Comparison of ENCODE assay signal across 16 cellular contexts in genomic region chr20:63546686-63547483, GRCh38. TPM values are rescaled to one million over a fixed set of nuclear protein-coding genes. Genes with fewer than 3 reads are reported as not detected.
A peak's percentile ranks its signal among the peaks of the same experiment; 100 is the strongest.
DNase-seq lines count a peak whose midpoint lies in the region; ATAC-seq, FAIRE-seq and TF ChIP-seq lines count a peak whose summit lies in the region.
"Had no signal": no experiment of that assay in that cellular context is flagged by ENCODE, and none has a peak within 500 bp of the region (broad histone marks: within the 10 kb centered on the region; RNA-seq: fewer than 3 reads in every experiment).

No MANE protein-coding gene starts in this region.

- no peak for TF ChIP-seq RAD21 in HepG2 (CRISPR knock-in tag; IDR thresholded peaks at IDR 0.05)

- no peaks in the 10 kb centered on the region for H3K79me2 ChIP-seq in HepG2 (ENCODE audit: insufficient read depth, low read length)

- no peaks in the 10 kb centered on the region for H3K9me3 ChIP-seq in HepG2 (ENCODE audit: low read length)
- H3K9me3 ChIP-seq in right lobe of liver, result no peaks in the 10 kb centered on the region
- H3K9me3 ChIP-seq in neuronal stem cell (replicated peaks in 1 of 2; ENCODE audit: control insufficient read depth in 2 of 2, insufficient read depth in 1 of 2, low read depth in 1 of 2, low read length in 2 of 2), result no peaks in the 10 kb centered on the region
- no peaks in the 10 kb centered on the region for H3K9me3 ChIP-seq in Caco-2
- H3K9me3 ChIP-seq: A549 had no signal

- H3K4me1 ChIP-seq in HepG2 (ENCODE audit: insufficient read depth, low read length) (peaks cover 20% of the 10 kb centered on the region), right lobe of liver (no peaks in the 10 kb centered on the region), neuronal stem cell (ENCODE audit: control insufficient read depth in 2 of 2, insufficient read depth in 1 of 2, low read depth in 1 of 2, low read length in 2 of 2) (peaks cover 0 to 5% of the 10 kb centered on the region in 2 donors), Caco-2 (peaks cover 28% of the 10 kb centered on the region)

- H2AFZ ChIP-seq in HepG2 (ENCODE audit: low read length), result no peak overlapping the region
- H2AFZ ChIP-seq in neuronal stem cell (ENCODE audit: low read length), result no peak overlapping the region

- H3K27me3 Mint-ChIP-seq in activated T-helper 2 cell treated with anti-CD3 and anti-CD28 coated beads, Interferon-gamma antibody, Interleukin-2, Interleukin-4, amounts not matched to agents 10 μg/mL and 5 μg/mL and 100 μg/mL, durations not matched to agents 14 hours and 24 hours and 36 hours (ENCODE audit: low read depth), result peaks cover 19% of the 10 kb centered on the region
- H3K27me3 Mint-ChIP-seq in Caco-2 (ENCODE audit: insufficient read depth, unreplicated experiment), result no peaks in the 10 kb centered on the region

- H3K27ac ChIP-seq in HepG2 (ENCODE audit: extremely low read length, insufficient read depth, low read length), result no peak overlapping the region
- H3K27ac ChIP-seq in right lobe of liver, result no peak overlapping the region
- peak overlapping the region; percentile 79 for H3K27ac ChIP-seq in RWPE1
- H3K27ac ChIP-seq in neuronal stem cell (replicated peaks; ENCODE audit: low read length), result no peak overlapping the region
- H3K27ac ChIP-seq: A549, C4-2B had no signal

- H3K18ac ChIP-seq in neuronal stem cell (ENCODE audit: low read length), result peak overlapping the region; percentile 85

- H3K4me1 Mint-ChIP-seq in activated T-helper 2 cell treated with anti-CD3 and anti-CD28 coated beads, Interferon-gamma antibody, Interleukin-2, Interleukin-4, amounts not matched to agents 10 μg/mL and 5 μg/mL and 100 μg/mL, durations not matched to agents 14 hours and 24 hours and 36 hours (ENCODE audit: low read depth), result no peaks in the 10 kb centered on the region
- H3K4me1 Mint-ChIP-seq in Caco-2 (ENCODE audit: low read depth, unreplicated experiment), result peaks cover 22% of the 10 kb centered on the region

- no peak overlapping the region for H2BK5ac ChIP-seq in neuronal stem cell (ENCODE audit: low read length)

- no peak overlapping the region for H3K4me3 ChIP-seq in HepG2 (replicated peaks in 1 of 3; ENCODE audit: insufficient read depth in 1 of 3, low read depth in 2 of 3, low read length in 3 of 3)
- no peak overlapping the region for H3K4me3 ChIP-seq in right lobe of liver
- H3K4me3 ChIP-seq in neuronal stem cell (ENCODE audit: low read length in 2 of 2), result no peak overlapping the region
- no peak overlapping the region for H3K4me3 ChIP-seq in Caco-2 (ENCODE audit: low read depth, low read length)
- H3K4me3 ChIP-seq: A549 had no signal

- peak overlapping the region; percentile 58 for H2BK12ac ChIP-seq in neuronal stem cell (ENCODE audit: low read length)

- WGBS in HepG2 (ENCODE audit: low lambda C conversion rate), result 43% methylated on average over 26 of the region's 49 CpGs
- 18% methylated on average over 2 of the region's 49 CpGs for WGBS in right lobe of liver (ENCODE audit: insufficient coverage, low coverage, low lambda C conversion rate, missing lambda C conversion rate)
- WGBS in neuronal stem cell (ENCODE audit: extremely low coverage in 2 of 2, insufficient read length in 2 of 2, insufficient replicate concordance in 1 of 2), 2 donors, result no CpG with 5 or more reads among the region's 49 CpGs

- H3K27me3 ChIP-seq in HepG2 (ENCODE audit: control insufficient read depth in 1 of 2, insufficient read depth in 2 of 2, low read length in 2 of 2) (peaks cover 36 to 79% of the 10 kb centered on the region in 2 experiments), right lobe of liver (no peaks in the 10 kb centered on the region), neuronal stem cell (ENCODE audit: control insufficient read depth in 3 of 3, insufficient read depth in 3 of 3, low read depth in 1 of 3, low read length in 3 of 3) (peaks cover 0 to 55% (median 1%) of the 10 kb centered on the region in 3 experiments), Caco-2 (replicated peaks; ENCODE audit: control insufficient read depth, insufficient read depth, low read length) (no peaks in the 10 kb centered on the region)

- ATAC-seq in HepG2 (no peak), right lobe of liver (no peak)
- ATAC-seq: SK-N-SH treated with all-trans-retinoic acid at 6 μM for 48 hours had no signal

- H3K9ac ChIP-seq in HepG2 (ENCODE audit: insufficient read depth, low read depth, low read length) (no peak overlapping the region), neuronal stem cell (ENCODE audit: low read depth, low read length, poor library complexity) (no peak overlapping the region)

- H3K4ac ChIP-seq in neuronal stem cell (ENCODE audit: low read length), result no peak overlapping the region

- in situ Hi-C loops in HepG2 (cut with HindIII; ENCODE audit: extremely low pct_ligation_motif_present, low pct_unique_long_range_greater_than_20kb), result no loop called here

- no peak for TF ChIP-seq CTCF in HepG2 (CRISPR knock-in tag; IDR thresholded peaks at IDR 0.05)
- no peak for TF ChIP-seq CTCF in right lobe of liver (IDR thresholded peaks at IDR 0.05)
- TF ChIP-seq CTCF in RWPE1 (conservative IDR thresholded peaks at IDR 0.05; ENCODE audit: low read depth), result no peak
- no peak for TF ChIP-seq CTCF in Caco-2 (IDR thresholded peaks at IDR 0.05; ENCODE audit: insufficient read depth in 1 of 2, low read depth in 1 of 2, low read length in 1 of 2, severe bottlenecking in 1 of 2, unreplicated experiment in 1 of 2)

- H3K9me3 Mint-ChIP-seq in activated T-helper 2 cell treated with anti-CD3 and anti-CD28 coated beads, Interferon-gamma antibody, Interleukin-2, Interleukin-4, amounts not matched to agents 10 μg/mL and 5 μg/mL and 100 μg/mL, durations not matched to agents 14 hours and 24 hours and 36 hours, result no peaks in the 10 kb centered on the region
- H3K9me3 Mint-ChIP-seq in Caco-2 (ENCODE audit: unreplicated experiment), result no peaks in the 10 kb centered on the region

- DNase-seq in HepG2 (ENCODE audit: low spot score) (no peak), right lobe of liver (no peak), RWPE1 (ENCODE audit: low spot score) (no peak), neuronal stem cell (ENCODE audit: low spot score) (no peak), Caco-2 (no peak)
- no peak for DNase-seq in activated T-helper 2 cell treated with anti-CD3 and anti-CD28 coated beads, Interferon-gamma antibody, Interleukin-2, Interleukin-4, amounts not matched to agents 10 μg/mL and 5 μg/mL and 100 μg/mL, durations not matched to agents 14 hours and 24 hours and 36 hours (ENCODE audit: low spot score)
- DNase-seq: IMR-90, NCI-H2029 treated with DMSO at 0.1 percent for 48 hours, NCI-H510A, NCI-H82, SHP77 treated with DMSO at 0.1 percent for 48 hours, T-helper 1 cell had no signal

- no peak overlapping the region for H3K14ac ChIP-seq in neuronal stem cell (ENCODE audit: low read length)

- no peaks in the 10 kb centered on the region for H3K79me1 ChIP-seq in neuronal stem cell (ENCODE audit: low read depth, low read length)

- peak overlapping the region; percentile 34 for H3K23ac ChIP-seq in neuronal stem cell (ENCODE audit: low read depth, low read length, poor library complexity)

- no peak for FAIRE-seq in HepG2 (lab: Jason Lieb, UNC)
- FAIRE-seq: A549, H54 had no signal

- TF ChIP-seq EP300 in HepG2 (IDR thresholded peaks at IDR 0.05; ENCODE audit: low read depth in 2 of 2, low read length in 2 of 2), result no peak
- TF ChIP-seq EP300 in HepG2 (CRISPR knock-in tag; IDR thresholded peaks at IDR 0.05; ENCODE audit: borderline replicate concordance), result no peak

- H2BK15ac ChIP-seq in neuronal stem cell (ENCODE audit: low read length), result peak overlapping the region; percentile 21

- no peaks in the 10 kb centered on the region; the same call in 1 of the 2 replicates for H4K20me1 ChIP-seq in HepG2 (ENCODE audit: insufficient read depth, low read length)

- no peak overlapping the region for H2BK120ac ChIP-seq in neuronal stem cell (ENCODE audit: low read depth, low read length)

- H3K4me2 ChIP-seq in HepG2 (ENCODE audit: low read depth, low read length), result no peak overlapping the region
- H3K4me2 ChIP-seq in neuronal stem cell (ENCODE audit: insufficient read depth, low read length, poor library complexity, severe bottlenecking), result no peak overlapping the region
- H3K4me2 ChIP-seq: A549 had no signal

- H3K4me3 Mint-ChIP-seq in activated T-helper 2 cell treated with anti-CD3 and anti-CD28 coated beads, Interferon-gamma antibody, Interleukin-2, Interleukin-4, amounts not matched to agents 10 μg/mL and 5 μg/mL and 100 μg/mL, durations not matched to agents 14 hours and 24 hours and 36 hours (ENCODE audit: low read depth), result no peak overlapping the region
- H3K4me3 Mint-ChIP-seq in Caco-2 (ENCODE audit: unreplicated experiment), result no peak overlapping the region

- TF ChIP-seq POLR2A in HepG2 (IDR thresholded peaks at IDR 0.05; ENCODE audit: insufficient read depth in 1 of 2, low read depth in 2 of 2, low read length in 2 of 2) (no peak), right lobe of liver (IDR thresholded peaks at IDR 0.05) (no peak)

- CTCF ChIA-PET in HepG2 (lab: Yijun Ruan, JAX; ENCODE audit: low intra/inter-chr PET ratio, low total read pairs), result no interaction called here
- CTCF ChIA-PET in RWPE1 (lab: Yijun Ruan, JAX), result interaction anchor here (1.3 to 1.8 kb wide), 3 partner anchors 8 to 427 kb away, joined by 3 to 5 read pairs (median 5); partner anchors contain the start of gene PTK6
- CTCF ChIA-PET in Caco-2 (lab: Charles Lee), result interaction anchor here (0.7 to 1.8 kb wide), 4 partner anchors 9 to 95 kb away, joined by 3 to 6 read pairs (median 4); partner anchors contain the start of genes HELZ2 and PTK6

- intact Hi-C loops in HepG2 (cut with micrococcal nuclease; ENCODE audit: unreplicated experiment) (no loop called here), right lobe of liver (cut with DNase I) (loop anchor here in 1 of 2 donors (10.0 kb wide), 1 partner anchor 428 kb away; the partner anchor contains the start of gene SAMD10), Caco-2 (cut with micrococcal nuclease; ENCODE audit: unreplicated experiment) (no loop called here)
- intact Hi-C loops in activated T-helper 2 cell treated with anti-CD3 and anti-CD28 coated beads, Interferon-gamma antibody, Interleukin-2, Interleukin-4, amounts not matched to agents 10 μg/mL and 5 μg/mL and 100 μg/mL, durations not matched to agents 14 hours and 24 hours and 36 hours (cut with micrococcal nuclease), result no loop called here

- H3K36me3 Mint-ChIP-seq in activated T-helper 2 cell treated with anti-CD3 and anti-CD28 coated beads, Interferon-gamma antibody, Interleukin-2, Interleukin-4, amounts not matched to agents 10 μg/mL and 5 μg/mL and 100 μg/mL, durations not matched to agents 14 hours and 24 hours and 36 hours (ENCODE audit: low read depth), result no peaks in the 10 kb centered on the region
- no peaks in the 10 kb centered on the region for H3K36me3 Mint-ChIP-seq in Caco-2 (ENCODE audit: insufficient read depth, unreplicated experiment)

- H4K91ac ChIP-seq in neuronal stem cell (ENCODE audit: low read depth, low read length, poor library complexity), result no peak overlapping the region

- no peak overlapping the region for H4K8ac ChIP-seq in neuronal stem cell (ENCODE audit: low read depth, low read length)

- H2AK5ac ChIP-seq in neuronal stem cell (ENCODE audit: low read depth, low read length), result peak overlapping the region; percentile 6

- H3K27ac Mint-ChIP-seq in activated T-helper 2 cell treated with anti-CD3 and anti-CD28 coated beads, Interferon-gamma antibody, Interleukin-2, Interleukin-4, amounts not matched to agents 10 μg/mL and 5 μg/mL and 100 μg/mL, durations not matched to agents 14 hours and 24 hours and 36 hours, result no peak overlapping the region
- H3K27ac Mint-ChIP-seq in Caco-2 (ENCODE audit: unreplicated experiment), result no peak overlapping the region

- BruUV-seq in HepG2 (replicated peaks; lab: Mats Ljungman, UMichigan) (no TSS peak), Caco-2 (replicated peaks; lab: Mats Ljungman, UMichigan) (no TSS peak)

- H3K36me3 ChIP-seq in HepG2 (replicated peaks in 1 of 2; ENCODE audit: control insufficient read depth in 1 of 2, insufficient read depth in 2 of 2, low read length in 2 of 2), result no peaks in the 10 kb centered on the region
- no peaks in the 10 kb centered on the region for H3K36me3 ChIP-seq in right lobe of liver
- no peaks in the 10 kb centered on the region for H3K36me3 ChIP-seq in neuronal stem cell (replicated peaks in 1 of 2; ENCODE audit: control insufficient read depth in 2 of 2, insufficient read depth in 2 of 2, low read length in 2 of 2)
- no peaks in the 10 kb centered on the region for H3K36me3 ChIP-seq in Caco-2 (ENCODE audit: control insufficient read depth, insufficient read depth, low read length)

- POLR2A ChIA-PET in HepG2 (lab: Yijun Ruan, JAX), result interaction anchor here (1.1 to 1.6 kb wide), 2 partner anchors 9 to 80 kb away, joined by 3 read pairs; partner anchors contain the start of gene GMEB2
- POLR2A ChIA-PET in RWPE1 (lab: Yijun Ruan, JAX; ENCODE audit: low non-redundant PET), result no interaction called here
- POLR2A ChIA-PET in Caco-2 (lab: Charles Lee), result interaction anchor here (0.6 kb wide), 1 partner anchor 195 kb away, joined by 4 read pairs; no protein-coding TSS in a partner anchor

RNA-seq across cellular contexts. Expression of gene SRMS, which starts 0.7 kb away (rescaled TPM):
- total RNA-seq in HepG2 (2016; rRNA removed; fragmentation: Illumina TruSeq; extraction: Trizol) (not detected in 2 replicates), right lobe of liver (not detected), Caco-2 (2022) (not detected in 2 replicates)
- not detected in 2 replicates for total RNA-seq in HepG2 (2016; cell fraction: cytosol; rRNA removed; fragmentation: Illumina TruSeq; extraction: Trizol; ENCODE audit: low read depth)
- total RNA-seq in HepG2 (2016; cell fraction: insoluble cytoplasmic fraction; rRNA removed; fragmentation: Illumina TruSeq; extraction: Trizol), result not detected in 2 replicates
- total RNA-seq in HepG2 (2016; cell fraction: membrane; rRNA removed; fragmentation: Illumina TruSeq; extraction: Trizol), result not detected in 2 replicates
- not detected in 2 replicates for total RNA-seq in HepG2 (2016; cell fraction: nucleus; rRNA removed; fragmentation: Illumina TruSeq; extraction: Trizol)
- 0.09 TPM in 1 of 2 replicates, not detected in the other for polyA plus RNA-seq in HepG2 (2011; rRNA removed)
- not detected in 2 replicates for polyA plus RNA-seq in HepG2 (2011; cell fraction: cytosol; rRNA removed)
- polyA plus RNA-seq in HepG2 (2011; cell fraction: nucleus; rRNA removed), result 0.10 and 0.37 TPM in 2 replicates
- polyA plus RNA-seq in HepG2 (2012), result 0.17 TPM in 1 of 2 replicates, not detected in the other
- not detected in 2 replicates for polyA plus RNA-seq in HepG2 (2016; cell fraction: cytosol; fragmentation: Illumina TruSeq; extraction: Trizol; ENCODE audit: low read depth)
- not detected in 2 replicates for polyA plus RNA-seq in HepG2 (2016; cell fraction: insoluble cytoplasmic fraction; fragmentation: Illumina TruSeq; extraction: Trizol; ENCODE audit: low read depth)
- not detected in 2 replicates for polyA plus RNA-seq in HepG2 (2016; cell fraction: membrane; fragmentation: Illumina TruSeq; extraction: Trizol; ENCODE audit: low read depth)
- polyA plus RNA-seq in HepG2 (2016; cell fraction: nucleus; fragmentation: Illumina TruSeq; extraction: Trizol; ENCODE audit: insufficient read depth, low read depth), result not detected in 2 replicates
- 0.28 TPM in 1 of 2 replicates, not detected in the other for polyA minus RNA-seq in HepG2 (2011; rRNA and poly(A)+ RNA removed; ENCODE audit: low replicate concordance)
- not detected in 2 replicates for polyA minus RNA-seq in HepG2 (2011; cell fraction: cytosol; rRNA and poly(A)+ RNA removed)
- polyA minus RNA-seq in HepG2 (2011; cell fraction: nucleus; rRNA and poly(A)+ RNA removed), result not detected in 2 replicates
- not detected for polyA plus RNA-seq in neuronal stem cell (2013, experiment 1 of 2)
- polyA plus RNA-seq in neuronal stem cell (2013, experiment 2 of 2), result not detected
- not detected in 2 replicates for total RNA-seq in activated T-helper 2 cell treated with anti-CD3 and anti-CD28 coated beads, Interferon-gamma antibody, Interleukin-2, Interleukin-4, amounts not matched to agents 10 μg/mL and 5 μg/mL and 100 μg/mL, durations not matched to agents 14 hours and 24 hours and 36 hours
- total RNA-seq: IMR-90 had no signal
- polyA plus RNA-seq: A549, IMR-90 had no signal

RNA-seq across cellular contexts. Expression of gene FNDC11, which starts 7.1 kb away (rescaled TPM):
- total RNA-seq in HepG2 (2016; rRNA removed; fragmentation: Illumina TruSeq; extraction: Trizol), result not detected in 2 replicates
- not detected in 2 replicates for total RNA-seq in HepG2 (2016; cell fraction: cytosol; rRNA removed; fragmentation: Illumina TruSeq; extraction: Trizol; ENCODE audit: low read depth)
- not detected in 2 replicates for total RNA-seq in HepG2 (2016; cell fraction: insoluble cytoplasmic fraction; rRNA removed; fragmentation: Illumina TruSeq; extraction: Trizol)
- not detected in 2 replicates for total RNA-seq in HepG2 (2016; cell fraction: membrane; rRNA removed; fragmentation: Illumina TruSeq; extraction: Trizol)
- total RNA-seq in HepG2 (2016; cell fraction: nucleus; rRNA removed; fragmentation: Illumina TruSeq; extraction: Trizol), result not detected in 2 replicates
- polyA plus RNA-seq in HepG2 (2011; rRNA removed), result 0.07 and 0.13 TPM in 2 replicates
- polyA plus RNA-seq in HepG2 (2011; cell fraction: cytosol; rRNA removed), result 0.19 and 0.23 TPM in 2 replicates
- 0.45 and 0.48 TPM in 2 replicates for polyA plus RNA-seq in HepG2 (2011; cell fraction: nucleus; rRNA removed)
- polyA plus RNA-seq in HepG2 (2012), result 0.05 TPM in 1 of 2 replicates, not detected in the other
- not detected in 2 replicates for polyA plus RNA-seq in HepG2 (2016; cell fraction: cytosol; fragmentation: Illumina TruSeq; extraction: Trizol; ENCODE audit: low read depth)
- polyA plus RNA-seq in HepG2 (2016; cell fraction: insoluble cytoplasmic fraction; fragmentation: Illumina TruSeq; extraction: Trizol; ENCODE audit: low read depth), result not detected in 2 replicates
- polyA plus RNA-seq in HepG2 (2016; cell fraction: membrane; fragmentation: Illumina TruSeq; extraction: Trizol; ENCODE audit: low read depth), result not detected in 2 replicates
- not detected in 2 replicates for polyA plus RNA-seq in HepG2 (2016; cell fraction: nucleus; fragmentation: Illumina TruSeq; extraction: Trizol; ENCODE audit: insufficient read depth, low read depth)
- polyA minus RNA-seq in HepG2 (2011; rRNA and poly(A)+ RNA removed; ENCODE audit: low replicate concordance), result 0.10 and 0.84 TPM in 2 replicates
- polyA minus RNA-seq in HepG2 (2011; cell fraction: cytosol; rRNA and poly(A)+ RNA removed), result not detected in 2 replicates
- not detected in 2 replicates for polyA minus RNA-seq in HepG2 (2011; cell fraction: nucleus; rRNA and poly(A)+ RNA removed)
- total RNA-seq in right lobe of liver, result not detected
- polyA plus RNA-seq in neuronal stem cell (2013, experiment 1 of 2), result 7.5 TPM
- 7.2 TPM for polyA plus RNA-seq in neuronal stem cell (2013, experiment 2 of 2)
- 0.18 and 0.27 TPM in 2 replicates for total RNA-seq in activated T-helper 2 cell treated with anti-CD3 and anti-CD28 coated beads, Interferon-gamma antibody, Interleukin-2, Interleukin-4, amounts not matched to agents 10 μg/mL and 5 μg/mL and 100 μg/mL, durations not matched to agents 14 hours and 24 hours and 36 hours
- 0.39 TPM in 1 of 2 replicates, not detected in the other for total RNA-seq in Caco-2 (2022)

RNA-seq across cellular contexts. Expression of gene PTK6, which starts 9.7 kb away (rescaled TPM):
- not detected in 2 replicates for total RNA-seq in HepG2 (2016; rRNA removed; fragmentation: Illumina TruSeq; extraction: Trizol)
- not detected in 2 replicates for total RNA-seq in HepG2 (2016; cell fraction: cytosol; rRNA removed; fragmentation: Illumina TruSeq; extraction: Trizol; ENCODE audit: low read depth)
- total RNA-seq in HepG2 (2016; cell fraction: insoluble cytoplasmic fraction; rRNA removed; fragmentation: Illumina TruSeq; extraction: Trizol), result not detected in 2 replicates
- total RNA-seq in HepG2 (2016; cell fraction: membrane; rRNA removed; fragmentation: Illumina TruSeq; extraction: Trizol), result not detected in 2 replicates
- total RNA-seq in HepG2 (2016; cell fraction: nucleus; rRNA removed; fragmentation: Illumina TruSeq; extraction: Trizol), result not detected in 2 replicates
- polyA plus RNA-seq in HepG2 (2011; rRNA removed), result 0.07 and 0.08 TPM in 2 replicates
- 0.05 and 0.08 TPM in 2 replicates for polyA plus RNA-seq in HepG2 (2011; cell fraction: cytosol; rRNA removed)
- polyA plus RNA-seq in HepG2 (2011; cell fraction: nucleus; rRNA removed), result 0.27 and 0.42 TPM in 2 replicates
- 0.09 and 0.11 TPM in 2 replicates for polyA plus RNA-seq in HepG2 (2012)
- not detected in 2 replicates for polyA plus RNA-seq in HepG2 (2016; cell fraction: cytosol; fragmentation: Illumina TruSeq; extraction: Trizol; ENCODE audit: low read depth)
- not detected in 2 replicates for polyA plus RNA-seq in HepG2 (2016; cell fraction: insoluble cytoplasmic fraction; fragmentation: Illumina TruSeq; extraction: Trizol; ENCODE audit: low read depth)
- not detected in 2 replicates for polyA plus RNA-seq in HepG2 (2016; cell fraction: membrane; fragmentation: Illumina TruSeq; extraction: Trizol; ENCODE audit: low read depth)
- not detected in 2 replicates for polyA plus RNA-seq in HepG2 (2016; cell fraction: nucleus; fragmentation: Illumina TruSeq; extraction: Trizol; ENCODE audit: insufficient read depth, low read depth)
- polyA minus RNA-seq in HepG2 (2011; rRNA and poly(A)+ RNA removed; ENCODE audit: low replicate concordance), result 0.18 and 9.4 TPM in 2 replicates
- polyA minus RNA-seq in HepG2 (2011; cell fraction: cytosol; rRNA and poly(A)+ RNA removed), result not detected in 2 replicates
- 0.12 and 0.13 TPM in 2 replicates for polyA minus RNA-seq in HepG2 (2011; cell fraction: nucleus; rRNA and poly(A)+ RNA removed)
- 10 to 100 TPM in 1 of 6 experiments, 1 to 10 TPM in 3, under 1 TPM in 2; 0.78 to 11.0 (median 3.6) TPM for total RNA-seq in right lobe of liver
- polyA plus RNA-seq in neuronal stem cell (2013, experiment 1 of 2), result not detected
- polyA plus RNA-seq in neuronal stem cell (2013, experiment 2 of 2), result not detected
- total RNA-seq in activated T-helper 2 cell treated with anti-CD3 and anti-CD28 coated beads, Interferon-gamma antibody, Interleukin-2, Interleukin-4, amounts not matched to agents 10 μg/mL and 5 μg/mL and 100 μg/mL, durations not matched to agents 14 hours and 24 hours and 36 hours, result 0.32 and 0.46 TPM in 2 replicates
- total RNA-seq in Caco-2 (2022), result 0.42 and 0.64 TPM in 2 replicates
- total RNA-seq: IMR-90 had no signal
- polyA plus RNA-seq: IMR-90 had no signal

RNA-seq across cellular contexts. Expression of gene PPDPF, which starts 26.3 kb away (rescaled TPM):
- total RNA-seq in HepG2 (2016; rRNA removed; fragmentation: Illumina TruSeq; extraction: Trizol), result 6.0 and 7.0 TPM in 2 replicates
- 21.9 and 23.8 TPM in 2 replicates for total RNA-seq in HepG2 (2016; cell fraction: cytosol; rRNA removed; fragmentation: Illumina TruSeq; extraction: Trizol; ENCODE audit: low read depth)
- 4.3 and 5.4 TPM in 2 replicates for total RNA-seq in HepG2 (2016; cell fraction: insoluble cytoplasmic fraction; rRNA removed; fragmentation: Illumina TruSeq; extraction: Trizol)
- total RNA-seq in HepG2 (2016; cell fraction: membrane; rRNA removed; fragmentation: Illumina TruSeq; extraction: Trizol), result 16.4 and 22.5 TPM in 2 replicates
- total RNA-seq in HepG2 (2016; cell fraction: nucleus; rRNA removed; fragmentation: Illumina TruSeq; extraction: Trizol), result 5.4 and 6.2 TPM in 2 replicates
- polyA plus RNA-seq in HepG2 (2011; rRNA removed), result 1.8 and 2.2 TPM in 2 replicates
- polyA plus RNA-seq in HepG2 (2011; cell fraction: cytosol; rRNA removed), result 2.4 and 6.2 TPM in 2 replicates
- 6.3 and 9.5 TPM in 2 replicates for polyA plus RNA-seq in HepG2 (2011; cell fraction: nucleus; rRNA removed)
- polyA plus RNA-seq in HepG2 (2012), result 12.0 and 18.6 TPM in 2 replicates
- 606 and 718 TPM in 2 replicates for polyA plus RNA-seq in HepG2 (2016; cell fraction: cytosol; fragmentation: Illumina TruSeq; extraction: Trizol; ENCODE audit: low read depth)
- 42.4 and 57.7 TPM in 2 replicates for polyA plus RNA-seq in HepG2 (2016; cell fraction: insoluble cytoplasmic fraction; fragmentation: Illumina TruSeq; extraction: Trizol; ENCODE audit: low read depth)
- 288 and 295 TPM in 2 replicates for polyA plus RNA-seq in HepG2 (2016; cell fraction: membrane; fragmentation: Illumina TruSeq; extraction: Trizol; ENCODE audit: low read depth)
- polyA plus RNA-seq in HepG2 (2016; cell fraction: nucleus; fragmentation: Illumina TruSeq; extraction: Trizol; ENCODE audit: insufficient read depth, low read depth), result 40.1 and 40.2 TPM in 2 replicates
- 8.4 and 13.9 TPM in 2 replicates for polyA minus RNA-seq in HepG2 (2011; rRNA and poly(A)+ RNA removed; ENCODE audit: low replicate concordance)
- 15.8 and 39.4 TPM in 2 replicates for polyA minus RNA-seq in HepG2 (2011; cell fraction: cytosol; rRNA and poly(A)+ RNA removed)
- 4.5 and 4.8 TPM in 2 replicates for polyA minus RNA-seq in HepG2 (2011; cell fraction: nucleus; rRNA and poly(A)+ RNA removed)
- 10 to 100 TPM; 50.2 to 99.4 (median 76.7) TPM for total RNA-seq in right lobe of liver
- 310 TPM for polyA plus RNA-seq in neuronal stem cell (2013, experiment 1 of 2)
- 296 TPM for polyA plus RNA-seq in neuronal stem cell (2013, experiment 2 of 2)
- 135 and 143 TPM in 2 replicates for total RNA-seq in activated T-helper 2 cell treated with anti-CD3 and anti-CD28 coated beads, Interferon-gamma antibody, Interleukin-2, Interleukin-4, amounts not matched to agents 10 μg/mL and 5 μg/mL and 100 μg/mL, durations not matched to agents 14 hours and 24 hours and 36 hours
- total RNA-seq in Caco-2 (2022), result 511 and 634 TPM in 2 replicates

RNA-seq across cellular contexts. Expression of gene HELZ2, which starts 27.2 kb away (rescaled TPM):
- total RNA-seq in HepG2 (2016; rRNA removed; fragmentation: Illumina TruSeq; extraction: Trizol), result 8.4 and 10.1 TPM in 2 replicates
- total RNA-seq in HepG2 (2016; cell fraction: cytosol; rRNA removed; fragmentation: Illumina TruSeq; extraction: Trizol; ENCODE audit: low read depth), result 1.7 and 2.1 TPM in 2 replicates
- total RNA-seq in HepG2 (2016; cell fraction: insoluble cytoplasmic fraction; rRNA removed; fragmentation: Illumina TruSeq; extraction: Trizol), result 6.8 and 10.0 TPM in 2 replicates
- total RNA-seq in HepG2 (2016; cell fraction: membrane; rRNA removed; fragmentation: Illumina TruSeq; extraction: Trizol), result 2.8 and 4.3 TPM in 2 replicates
- 12.8 and 18.4 TPM in 2 replicates for total RNA-seq in HepG2 (2016; cell fraction: nucleus; rRNA removed; fragmentation: Illumina TruSeq; extraction: Trizol)
- polyA plus RNA-seq in HepG2 (2011; rRNA removed), result 9.6 and 16.1 TPM in 2 replicates
- 4.5 and 6.0 TPM in 2 replicates for polyA plus RNA-seq in HepG2 (2011; cell fraction: cytosol; rRNA removed)
- polyA plus RNA-seq in HepG2 (2011; cell fraction: nucleus; rRNA removed), result 39.6 and 48.2 TPM in 2 replicates
- polyA plus RNA-seq in HepG2 (2012), result 12.3 and 14.4 TPM in 2 replicates
- 0.26 and 0.46 TPM in 2 replicates for polyA plus RNA-seq in HepG2 (2016; cell fraction: cytosol; fragmentation: Illumina TruSeq; extraction: Trizol; ENCODE audit: low read depth)
- 5.2 and 6.9 TPM in 2 replicates for polyA plus RNA-seq in HepG2 (2016; cell fraction: insoluble cytoplasmic fraction; fragmentation: Illumina TruSeq; extraction: Trizol; ENCODE audit: low read depth)
- polyA plus RNA-seq in HepG2 (2016; cell fraction: membrane; fragmentation: Illumina TruSeq; extraction: Trizol; ENCODE audit: low read depth), result 0.43 and 0.84 TPM in 2 replicates
- 17.4 and 18.8 TPM in 2 replicates for polyA plus RNA-seq in HepG2 (2016; cell fraction: nucleus; fragmentation: Illumina TruSeq; extraction: Trizol; ENCODE audit: insufficient read depth, low read depth)
- 33.2 and 74.9 TPM in 2 replicates for polyA minus RNA-seq in HepG2 (2011; rRNA and poly(A)+ RNA removed; ENCODE audit: low replicate concordance)
- 41.7 and 42.0 TPM in 2 replicates for polyA minus RNA-seq in HepG2 (2011; cell fraction: cytosol; rRNA and poly(A)+ RNA removed)
- 35.3 and 47.0 TPM in 2 replicates for polyA minus RNA-seq in HepG2 (2011; cell fraction: nucleus; rRNA and poly(A)+ RNA removed)
- total RNA-seq in right lobe of liver, result 10 to 100 TPM; 14.8 to 30.3 (median 24.1) TPM
- polyA plus RNA-seq in neuronal stem cell (2013, experiment 1 of 2), result 5.7 TPM
- 5.8 TPM for polyA plus RNA-seq in neuronal stem cell (2013, experiment 2 of 2)
- 10.3 and 11.5 TPM in 2 replicates for total RNA-seq in activated T-helper 2 cell treated with anti-CD3 and anti-CD28 coated beads, Interferon-gamma antibody, Interleukin-2, Interleukin-4, amounts not matched to agents 10 μg/mL and 5 μg/mL and 100 μg/mL, durations not matched to agents 14 hours and 24 hours and 36 hours
- total RNA-seq in Caco-2 (2022), result 35.2 and 36.5 TPM in 2 replicates
